ENCODE assay signal across 16 cellular contexts in the genomic region with DNA sequence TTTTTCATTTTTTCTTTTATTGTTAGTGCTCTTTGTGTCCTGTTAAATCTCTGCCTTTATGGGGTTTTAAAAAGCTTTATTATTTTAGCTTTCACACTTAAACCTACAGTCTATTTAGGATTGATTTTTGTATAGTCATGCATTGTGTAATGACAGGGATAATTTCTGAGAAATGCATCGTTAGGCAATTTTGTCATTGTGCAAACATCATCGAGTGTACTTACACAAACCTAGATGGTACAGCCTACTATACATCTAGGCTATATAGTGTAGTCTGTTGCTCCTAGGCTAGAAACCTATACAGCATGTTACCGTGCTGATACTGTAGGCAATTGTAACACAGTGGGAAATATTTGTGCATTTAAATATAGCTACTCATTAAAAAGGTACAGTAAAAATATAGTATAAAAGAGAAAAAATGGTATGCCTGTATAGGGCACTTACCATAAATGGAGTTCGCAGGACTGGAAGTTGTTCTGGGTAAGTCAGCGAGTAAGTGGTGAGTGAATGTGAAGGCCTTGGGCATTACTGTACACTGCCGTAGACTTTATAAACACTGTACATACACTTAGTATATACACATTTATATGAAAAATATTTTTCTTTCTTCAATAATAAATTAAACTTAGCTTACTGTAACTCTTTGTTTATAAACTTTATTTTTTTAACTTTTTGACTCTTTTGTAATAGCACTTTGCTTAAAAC. TPM values are rescaled to one million over a fixed set of nuclear protein-coding genes. Genes with fewer than 3 reads are reported as not detected.
DNase-seq lines count a peak whose midpoint lies in the region; ATAC-seq and TF ChIP-seq lines count a peak whose summit lies in the region.
"Had no signal": no experiment of that assay in that cellular context is flagged by ENCODE, and none has a peak within 500 bp of the region (broad histone marks: within the 10 kb centered on the region; RNA-seq: fewer than 3 reads in every experiment).

No MANE protein-coding gene starts in this region.

- BruUV-seq in PC-9 (replicated peaks; lab: Mats Ljungman, UMichigan), result no TSS peak

- H3K4me1 ChIP-seq in PC-9 (replicated peaks; ENCODE audit: insufficient read depth), result peaks cover 27% of the 10 kb centered on the region

- intact Hi-C loops in natural killer cell (cut with micrococcal nuclease) (no loop called here), PC-9 (cut with micrococcal nuclease; ENCODE audit: unreplicated experiment) (no loop called here)

- peak; percentile 60 to 65 for ATAC-seq in natural killer cell treated with Interleukin-12 subunit alpha and Interleukin-12 subunit beta and Interleukin-15 and Interleukin-18, amount 100 ng/mL, for 72 hours
- no peak for ATAC-seq in natural killer cell
- no peak for ATAC-seq in HG03045 (IDR thresholded peaks at IDR 0.05; ENCODE audit: unreplicated experiment)
- no peak for ATAC-seq in effector memory CD8-positive, alpha-beta T cell (replicated peaks)
- ATAC-seq in activated CD8-positive, alpha-beta T cell treated with anti-CD3 and anti-CD28 coated beads, Interleukin-2, amount 10 ng/mL, durations not matched to agents 7 days and 5 days, result no peak

- H3K4me1 Mint-ChIP-seq in natural killer cell treated with Interleukin-12 subunit alpha and Interleukin-12 subunit beta and Interleukin-15 and Interleukin-18, amount 100 ng/mL, for 72 hours (ENCODE audit: low read depth in 2 of 2), result peaks cover 18 to 23% of the 10 kb centered on the region in 2 donors
- H3K4me1 Mint-ChIP-seq in natural killer cell, result peaks cover 31 to 39% of the 10 kb centered on the region in 2 donors
- peaks cover 16 to 38% of the 10 kb centered on the region in 2 donors for H3K4me1 Mint-ChIP-seq in effector memory CD8-positive, alpha-beta T cell (ENCODE audit: low read depth in 2 of 2)
- no peaks in the 10 kb centered on the region for H3K4me1 Mint-ChIP-seq in activated CD8-positive, alpha-beta T cell treated with anti-CD3 and anti-CD28 coated beads, Interleukin-2, amount 10 ng/mL, durations not matched to agents 7 days and 5 days (ENCODE audit: low read depth)

- CTCF ChIA-PET in PC-9 (lab: Charles Lee), result interaction anchor here (0.5 kb wide), 1 partner anchor 702 kb away, joined by 3 read pairs; no protein-coding TSS in a partner anchor
- CTCF ChIA-PET in activated CD8-positive, alpha-beta T cell treated with anti-CD3 and anti-CD28 coated beads, Interleukin-2, amount 10 ng/mL, durations not matched to agents 7 days and 5 days (lab: Charles Lee), result interaction anchor here (1.5 kb wide), 1 partner anchor 60 kb away, joined by 3 read pairs; no protein-coding TSS in a partner anchor

- peaks cover 27% of the 10 kb centered on the region for H4K20me1 ChIP-seq in PC-9 (ENCODE audit: insufficient read depth)

- no peak overlapping the region for H3K4me3 ChIP-seq in PC-9
- H3K4me3 ChIP-seq: adrenal gland, tibial artery had no signal

- H3K36me3 Mint-ChIP-seq in natural killer cell treated with Interleukin-12 subunit alpha and Interleukin-12 subunit beta and Interleukin-15 and Interleukin-18, amount 100 ng/mL, for 72 hours, result no peaks in the 10 kb centered on the region
- H3K36me3 Mint-ChIP-seq in natural killer cell, result no peaks in the 10 kb centered on the region
- no peaks in the 10 kb centered on the region for H3K36me3 Mint-ChIP-seq in effector memory CD8-positive, alpha-beta T cell (ENCODE audit: insufficient read depth)
- H3K36me3 Mint-ChIP-seq in activated CD8-positive, alpha-beta T cell treated with anti-CD3 and anti-CD28 coated beads, Interleukin-2, amount 10 ng/mL, durations not matched to agents 7 days and 5 days (ENCODE audit: low read depth), result peaks cover 2% of the 10 kb centered on the region

- H2AFZ ChIP-seq in PC-9, result no peak overlapping the region

- H3K27me3 ChIP-seq in PC-9 (ENCODE audit: insufficient read depth, low read depth), result no peaks in the 10 kb centered on the region
- H3K27me3 ChIP-seq: adrenal gland, tibial artery had no signal

- POLR2A ChIA-PET in PC-9 (lab: Charles Lee; ENCODE audit: unreplicated experiment), result no interaction called here
- POLR2A ChIA-PET in activated CD8-positive, alpha-beta T cell treated with anti-CD3 and anti-CD28 coated beads, Interleukin-2, amount 10 ng/mL, durations not matched to agents 7 days and 5 days (lab: Charles Lee), result no interaction called here

- H3K27ac Mint-ChIP-seq in natural killer cell treated with Interleukin-12 subunit alpha and Interleukin-12 subunit beta and Interleukin-15 and Interleukin-18, amount 100 ng/mL, for 72 hours, result peak overlapping the region; percentile 77 to 84
- H3K27ac Mint-ChIP-seq in natural killer cell, result peak overlapping the region in 1 of 2 donors; percentile 27
- H3K27ac Mint-ChIP-seq in effector memory CD8-positive, alpha-beta T cell, result no peak overlapping the region
- no peak overlapping the region for H3K27ac Mint-ChIP-seq in activated CD8-positive, alpha-beta T cell treated with anti-CD3 and anti-CD28 coated beads, Interleukin-2, amount 10 ng/mL, durations not matched to agents 7 days and 5 days

- peak overlapping the region; percentile 55 for H3K4me3 Mint-ChIP-seq in natural killer cell treated with Interleukin-12 subunit alpha and Interleukin-12 subunit beta and Interleukin-15 and Interleukin-18, amount 100 ng/mL, for 72 hours
- H3K4me3 Mint-ChIP-seq in natural killer cell, result no peak overlapping the region
- H3K4me3 Mint-ChIP-seq in effector memory CD8-positive, alpha-beta T cell, result no peak overlapping the region
- no peak overlapping the region for H3K4me3 Mint-ChIP-seq in activated CD8-positive, alpha-beta T cell treated with anti-CD3 and anti-CD28 coated beads, Interleukin-2, amount 10 ng/mL, durations not matched to agents 7 days and 5 days

- no peaks in the 10 kb centered on the region for H3K9me3 Mint-ChIP-seq in natural killer cell treated with Interleukin-12 subunit alpha and Interleukin-12 subunit beta and Interleukin-15 and Interleukin-18, amount 100 ng/mL, for 72 hours
- no peaks in the 10 kb centered on the region for H3K9me3 Mint-ChIP-seq in natural killer cell
- H3K9me3 Mint-ChIP-seq in effector memory CD8-positive, alpha-beta T cell, result no peaks in the 10 kb centered on the region
- H3K9me3 Mint-ChIP-seq in activated CD8-positive, alpha-beta T cell treated with anti-CD3 and anti-CD28 coated beads, Interleukin-2, amount 10 ng/mL, durations not matched to agents 7 days and 5 days (ENCODE audit: insufficient read depth), result no peaks in the 10 kb centered on the region

- H3F3A ChIP-seq in PC-9 (ENCODE audit: insufficient read depth, low read depth), result no peaks in the 10 kb centered on the region

- H3K79me2 ChIP-seq in PC-9 (ENCODE audit: low read depth), result peaks cover 92% of the 10 kb centered on the region

- H3K4me2 ChIP-seq in PC-9, result no peak overlapping the region

- 0 out of 2 replicates have a peak, but pooled peaks cover 6% of the 10 kb centered on the region for H3K36me3 ChIP-seq in PC-9 (ENCODE audit: low read depth)
- H3K36me3 ChIP-seq: adrenal gland, tibial artery, WERI-Rb-1 had no signal

- no peaks in the 10 kb centered on the region for H3K9me3 ChIP-seq in PC-9 (ENCODE audit: insufficient read depth, low read depth)
- H3K9me3 ChIP-seq: adrenal gland, tibial artery had no signal

- no peak for TF ChIP-seq CTCF in natural killer cell (IDR thresholded peaks at IDR 0.05)
- no peak for TF ChIP-seq CTCF in PC-9 (conservative IDR thresholded peaks at IDR 0.05)

- DNase-seq in natural killer cell treated with Interleukin-12 subunit alpha and Interleukin-12 subunit beta and Interleukin-15 and Interleukin-18, amount 100 ng/mL, for 72 hours (ENCODE audit: low spot score), result no peak
- DNase-seq in natural killer cell (no peak), PC-9 (no peak), iris pigment epithelial cell (ENCODE audit: low read depth) (peak; percentile 51), GM19238 (ENCODE audit: insufficient read length, low spot score) (no peak)
- no peak for DNase-seq in effector memory CD8-positive, alpha-beta T cell
- DNase-seq in activated CD8-positive, alpha-beta T cell treated with anti-CD3 and anti-CD28 coated beads, Interleukin-2, amount 10 ng/mL, durations not matched to agents 7 days and 5 days, result no peak
- DNase-seq: activated CD8-positive, alpha-beta memory T cell treated with anti-CD3 and anti-CD28 coated beads for 24 hours; adrenal gland; cerebellar nuclear complex; NCI-H1105 treated with DMSO at 0.1 percent for 48 hours; NCI-H2227 treated with DMSO at 0.1 percent for 48 hours; occipital lobe; tibial artery; WERI-Rb-1 had no signal

- 0 out of 2 replicates have a peak overlapping the region, but pooled peaks have one; percentile 12 for H3K27ac ChIP-seq in PC-9
- H3K27ac ChIP-seq: adrenal gland, tibial artery, WERI-Rb-1 had no signal

- no peaks in the 10 kb centered on the region for H3K9me2 ChIP-seq in PC-9 (ENCODE audit: insufficient read depth)

- no peaks in the 10 kb centered on the region for H3K27me3 Mint-ChIP-seq in natural killer cell treated with Interleukin-12 subunit alpha and Interleukin-12 subunit beta and Interleukin-15 and Interleukin-18, amount 100 ng/mL, for 72 hours
- no peaks in the 10 kb centered on the region for H3K27me3 Mint-ChIP-seq in natural killer cell (ENCODE audit: low read depth in 2 of 2)
- no peaks in the 10 kb centered on the region for H3K27me3 Mint-ChIP-seq in effector memory CD8-positive, alpha-beta T cell
- no peaks in the 10 kb centered on the region for H3K27me3 Mint-ChIP-seq in activated CD8-positive, alpha-beta T cell treated with anti-CD3 and anti-CD28 coated beads, Interleukin-2, amount 10 ng/mL, durations not matched to agents 7 days and 5 days (ENCODE audit: low read depth)

RNA-seq across cellular contexts. Expression of gene UBE2D1, which starts 16.0 kb away (rescaled TPM):
- total RNA-seq in natural killer cell treated with Interleukin-12 subunit alpha and Interleukin-12 subunit beta and Interleukin-15 and Interleukin-18, amount 100 ng/mL, for 72 hours, result 10 to 100 TPM; 12.7 to 14.6 TPM
- 10 to 100 TPM; 14.0 to 14.5 (median 14.4) TPM for total RNA-seq in natural killer cell
- total RNA-seq in PC-9 (2021), result 16.9 and 24.0 TPM in 2 replicates
- 10 to 100 TPM; 12.2 to 12.3 TPM for total RNA-seq in activated CD8-positive, alpha-beta T cell treated with anti-CD3 and anti-CD28 coated beads, Interleukin-2, amount 10 ng/mL, durations not matched to agents 7 days and 5 days

RNA-seq across cellular contexts. Expression of gene TFAM, which starts 34.4 kb away (rescaled TPM):
- total RNA-seq in natural killer cell treated with Interleukin-12 subunit alpha and Interleukin-12 subunit beta and Interleukin-15 and Interleukin-18, amount 100 ng/mL, for 72 hours, result 10 to 100 TPM; 59.6 to 84.9 TPM
- total RNA-seq in natural killer cell, result 10 to 100 TPM; 29.1 to 34.3 (median 33.8) TPM
- total RNA-seq in PC-9 (2021), result 80.6 and 87.1 TPM in 2 replicates
- 10 to 100 TPM; 64.1 to 67.2 TPM for total RNA-seq in activated CD8-positive, alpha-beta T cell treated with anti-CD3 and anti-CD28 coated beads, Interleukin-2, amount 10 ng/mL, durations not matched to agents 7 days and 5 days

Comparison
In these comparisons a context has a peak if more than half of its experiments do, and no peak if none do; other contexts are left out.
1. ATAC-seq: peak in natural killer cell treated with Interleukin-12 subunit alpha and Interleukin-12 subunit beta and Interleukin-15 and Interleukin-18, amount 100 ng/mL, for 72 hours (2 of 2); none in natural killer cell (0 of 3), HG03045 (single experiment), effector memory CD8-positive, alpha-beta T cell (single experiment) and activated CD8-positive, alpha-beta T cell treated with anti-CD3 and anti-CD28 coated beads, Interleukin-2, amount 10 ng/mL, durations not matched to agents 7 days and 5 days (single experiment).
2. H3K27ac Mint-ChIP-seq: peak in natural killer cell treated with Interleukin-12 subunit alpha and Interleukin-12 subunit beta and Interleukin-15 and Interleukin-18, amount 100 ng/mL, for 72 hours (2 of 2); none in effector memory CD8-positive, alpha-beta T cell (0 of 2) and activated CD8-positive, alpha-beta T cell treated with anti-CD3 and anti-CD28 coated beads, Interleukin-2, amount 10 ng/mL, durations not matched to agents 7 days and 5 days (single experiment).